Comparison of ENCODE assay signal across 8 cellular contexts in genomic region chrX:102728646-102729045, GRCh38.
"Had no signal": no experiment of that assay in that cellular context is flagged by ENCODE, and none has a peak within 500 bp of the region (broad histone marks: within the 10 kb centered on the region; RNA-seq: fewer than 3 reads in every experiment).

No MANE protein-coding gene starts in this region.

- FAIRE-seq: H1, H54, HepG2 had no signal

- H3K27ac ChIP-seq: HL-60 had no signal

- ATAC-seq: GM23338, HepG2 had no signal

- H2AFZ ChIP-seq: GM23338 had no signal

- H3K9me3 Mint-ChIP-seq: IgD-negative memory B cell had no signal

- DNase-seq: H9, HCEC 1CT had no signal

- H3K4me1 Mint-ChIP-seq: IgD-negative memory B cell had no signal

- H3K4me3 ChIP-seq: GM23338 had no signal

- H3K36me3 Mint-ChIP-seq: IgD-negative memory B cell had no signal

- H3K4me2 ChIP-seq: GM23338 had no signal

- H3K4me3 Mint-ChIP-seq: GM23338, H9, IgD-negative memory B cell had no signal

- H3K27ac Mint-ChIP-seq: GM23338, H9, IgD-negative memory B cell had no signal
